Comparison of ENCODE assay signal across 10 cellular contexts in genomic region chr18:30971338-30971956, GRCh38.
A peak's percentile ranks its signal among the peaks of the same experiment; 100 is the strongest.
DNase-seq lines count a peak whose midpoint lies in the region; ATAC-seq lines count a peak whose summit lies in the region.
"Had no signal": no experiment of that assay in that cellular context is flagged by ENCODE, and none has a peak within 500 bp of the region (broad histone marks: within the 10 kb centered on the region; RNA-seq: fewer than 3 reads in every experiment).

No MANE protein-coding gene starts in this region.

- H3K4me3 ChIP-seq in adipocyte (ENCODE audit: low read length) = no peak overlapping the region
- H3K4me3 ChIP-seq: SJSA1 had no signal

- no peaks in the 10 kb centered on the region for H3K36me3 ChIP-seq in adipocyte (ENCODE audit: control insufficient read depth, insufficient read depth, low read length, severe bottlenecking)
- H3K36me3 ChIP-seq: SJSA1 had no signal

- no peak overlapping the region for H3K27ac Mint-ChIP-seq in T-helper 17 cell
- H3K27ac Mint-ChIP-seq: naive thymus-derived CD4-positive, alpha-beta T cell had no signal

- no peaks in the 10 kb centered on the region for H3K27me3 Mint-ChIP-seq in T-helper 17 cell
- H3K27me3 Mint-ChIP-seq: naive thymus-derived CD4-positive, alpha-beta T cell had no signal

- no peaks in the 10 kb centered on the region for H3K9me3 ChIP-seq in adipocyte (ENCODE audit: control insufficient read depth, low read length)
- H3K9me3 ChIP-seq in T-helper 17 cell (ENCODE audit: control insufficient read depth, low read length, poor library complexity, severe bottlenecking) = no peaks in the 10 kb centered on the region
- H3K9me3 ChIP-seq: SJSA1 had no signal

- DNase-seq in EH (ENCODE audit: low read depth) (peak; percentile 11), NCI-H1048 (lab: John Stamatoyannopoulos, UW) (peak; percentile 29), adipocyte (ENCODE audit: low read depth) (peak; percentile 75), left kidney (ENCODE audit: low read depth, low spot score) (peak; percentile 54), T-helper 17 cell (no peak), NCI-H226 (no peak), NCI-H1436 (lab: John Stamatoyannopoulos, UW) (no peak)

- no peak overlapping the region for H3K9ac ChIP-seq in adipocyte (ENCODE audit: low read length)

- no peaks in the 10 kb centered on the region for H3K4me1 Mint-ChIP-seq in T-helper 17 cell
- H3K4me1 Mint-ChIP-seq: naive thymus-derived CD4-positive, alpha-beta T cell had no signal

- H3K4me3 Mint-ChIP-seq in T-helper 17 cell = no peak overlapping the region
- H3K4me3 Mint-ChIP-seq: naive thymus-derived CD4-positive, alpha-beta T cell had no signal

- H3K36me3 Mint-ChIP-seq in T-helper 17 cell (ENCODE audit: low read depth) = no peaks in the 10 kb centered on the region
- H3K36me3 Mint-ChIP-seq: naive thymus-derived CD4-positive, alpha-beta T cell had no signal

- ATAC-seq in GM21619 (IDR thresholded peaks at IDR 0.05; ENCODE audit: unreplicated experiment) (peak; percentile 64), T-helper 17 cell (no peak)
- ATAC-seq: naive thymus-derived CD4-positive, alpha-beta T cell had no signal

- H3K27me3 ChIP-seq in adipocyte (replicated peaks; ENCODE audit: control insufficient read depth, insufficient read depth, low read length) = peaks cover 6% of the 10 kb centered on the region
- H3K27me3 ChIP-seq: SJSA1 had no signal

- no peaks in the 10 kb centered on the region for H3K4me1 ChIP-seq in adipocyte (ENCODE audit: control insufficient read depth, insufficient read depth, low read length)
- H3K4me1 ChIP-seq: SJSA1 had no signal

Comparison
In these comparisons a context has a peak if more than half of its experiments do, and no peak if none do; other contexts are left out.
1. DNase-seq: peak in EH (single experiment), NCI-H1048 (single experiment), adipocyte (single experiment) and left kidney (single experiment); none in T-helper 17 cell (0 of 3), NCI-H226 (single experiment) and NCI-H1436 (single experiment).